8 cellular contexts compared by ENCODE assay signal in the genomic region with DNA sequence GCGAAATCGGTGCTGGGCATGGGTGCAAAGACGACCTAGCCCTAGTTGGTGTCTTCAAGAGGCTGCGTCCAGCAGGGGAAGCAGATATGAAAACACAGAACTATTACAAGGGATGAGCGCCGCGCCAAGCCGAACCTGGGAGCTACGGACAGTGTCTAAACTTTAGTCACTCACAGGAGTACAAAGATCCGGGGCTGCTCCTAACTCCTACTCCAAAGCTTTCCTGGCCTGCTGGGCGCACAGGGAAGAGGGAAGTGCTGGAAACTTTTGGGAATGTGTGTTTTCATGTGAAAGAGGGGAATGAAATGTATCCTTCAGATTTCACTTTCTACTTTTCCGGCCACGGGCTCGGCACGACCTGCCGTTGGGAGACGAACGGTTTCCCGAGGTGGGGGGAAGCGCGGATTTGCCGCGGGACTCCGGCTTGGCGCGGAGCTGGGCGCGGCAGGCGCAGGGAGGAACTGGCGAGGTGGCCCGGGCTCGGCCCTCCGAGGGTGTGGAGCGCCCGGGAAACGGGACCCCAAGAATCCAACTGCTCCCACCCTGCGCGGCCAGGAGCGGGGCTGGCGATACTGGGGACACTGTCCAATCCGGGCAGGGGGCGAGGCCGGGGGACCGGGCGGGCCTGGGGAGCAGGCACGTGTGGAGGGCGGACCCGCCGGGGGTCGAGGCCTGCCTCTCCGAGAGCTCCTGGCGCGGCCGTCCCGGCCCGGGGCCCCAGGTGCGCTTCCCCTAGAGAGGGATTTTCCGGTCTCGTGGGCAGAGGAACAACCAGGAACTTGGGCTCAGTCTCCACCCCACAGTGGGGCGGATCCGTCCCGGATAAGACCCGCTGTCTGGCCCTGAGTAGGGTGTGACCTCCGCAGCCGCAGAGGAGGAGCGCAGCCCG. TPM values are rescaled to one million over a fixed set of nuclear protein-coding genes. Genes with fewer than 3 reads are reported as not detected.
DNase-seq lines count a peak whose midpoint lies in the region; ATAC-seq, FAIRE-seq and TF ChIP-seq lines count a peak whose summit lies in the region.

ANXA4 (plus strand) TSS at position 854 of the 889 bp plus-strand sequence. CDS start 39,432 bp downstream, outside the sequence.

- peak within 1 kb of the TSS; percentile 85 for H3K27ac Mint-ChIP-seq in activated CD8-positive, alpha-beta T cell treated with anti-CD3 and anti-CD28 coated beads, Interleukin-2, amount 10 ng/mL, durations not matched to agents 7 days and 5 days

- peak within 1 kb of the TSS; percentile 99 for H2BK120ac ChIP-seq in H1 (replicated peaks; ENCODE audit: low read depth, low read length)

- no peak for TF ChIP-seq CTCF in H1 (IDR thresholded peaks at IDR 0.05; ENCODE audit: control extremely low read depth in 1 of 3, insufficient read depth in 1 of 3, low read depth in 1 of 3, low read length in 3 of 3)

- peak within 1 kb of the TSS; percentile 80 for H3K4me3 Mint-ChIP-seq in activated CD8-positive, alpha-beta T cell treated with anti-CD3 and anti-CD28 coated beads, Interleukin-2, amount 10 ng/mL, durations not matched to agents 7 days and 5 days

- peak within 1 kb of the TSS; percentile 97 for H2AFZ ChIP-seq in H1 (ENCODE audit: low read length)

- H4K8ac ChIP-seq in H1 (ENCODE audit: extremely low read depth, insufficient read depth, low read length) = peak within 1 kb of the TSS; percentile 88

- 2% methylated on average over 56 of the region's 67 CpGs; no CpG with 5 or more reads in 1 of the 2 experiments for WGBS in H1 (ENCODE audit: extremely low coverage in 1 of 2, insufficient coverage in 1 of 2, insufficient read length in 1 of 2, insufficient replicate concordance in 2 of 2, low coverage in 1 of 2, low lambda C conversion rate in 2 of 2, missing lambda C conversion rate in 1 of 2), 2 experiments

- peak within 1 kb of the TSS; percentile 74 for H4K91ac ChIP-seq in H1 (replicated peaks; ENCODE audit: insufficient read length, low read length)

- no peak within 1 kb of the TSS for H3K23ac ChIP-seq in H1 (ENCODE audit: insufficient read length)

- H3K4me1 ChIP-seq in H1 (replicated peaks in 1 of 4; ENCODE audit: control insufficient read depth in 3 of 4, insufficient read depth in 4 of 4, low read length in 3 of 4) = peaks cover 0 to 2% (median 1%) of the 10 kb centered on the region in 4 experiments; a peak in 3 of 7 replicates

- peak within 1 kb of the TSS; percentile 96 for H3K18ac ChIP-seq in H1 (ENCODE audit: extremely low read depth, low read length)

- DNase-seq in AG08395 (ENCODE audit: low spot score) = peak; percentile 82
- DNase-seq in NCI-H524 treated with DMSO at 0.1 percent for 48 hours (lab: John Stamatoyannopoulos, UW) = peak; percentile 18
- peak; percentile 68 for DNase-seq in activated CD8-positive, alpha-beta T cell treated with anti-CD3 and anti-CD28 coated beads, Interleukin-2, amount 10 ng/mL, durations not matched to agents 7 days and 5 days
- peak; percentile 36 to 86 for DNase-seq in H1 (ENCODE audit: low read depth in 1 of 2, low spot score in 2 of 2)
- DNase-seq in mesenteric fat pad (ENCODE audit: low spot score) = peak; percentile 93
- DNase-seq in stimulated activated CD8-positive, alpha-beta memory T cell treated with anti-CD3 and anti-CD28 coated beads, Interleukin-2, amount 100 ng/mL, for 48 hours (ENCODE audit: low read depth in 2 of 2) = peak; percentile 59 to 60

- H2BK20ac ChIP-seq in H1 (ENCODE audit: low read length) = no peak within 1 kb of the TSS

- 0 out of 2 replicates have a peak within 1 kb of the TSS, but pooled peaks have one; percentile 33 for H2BK12ac ChIP-seq in H1 (ENCODE audit: low read depth, low read length)

- peak in 1 of 2 experiments; percentile 54; a peak in 2 of 3 replicates for TF ChIP-seq POLR2A in H1 (IDR thresholded peaks at IDR 0.05; ENCODE audit: control extremely low read depth in 1 of 2, low read depth in 2 of 2, low read length in 2 of 2)

- no peak for FAIRE-seq in H1 (lab: Jason Lieb, UNC)

- TF ChIP-seq EP300 in H1 (IDR thresholded peaks at IDR 0.05; ENCODE audit: borderline replicate concordance in 1 of 2, low read depth in 2 of 2, low read length in 2 of 2) = no peak

- peak within 1 kb of the TSS; percentile 61 to 73 (median 65) for H3K4me3 ChIP-seq in H1 (ENCODE audit: extremely low read depth in 1 of 4, insufficient read depth in 2 of 4, low read depth in 3 of 4, low read length in 4 of 4)

- ATAC-seq in GM18858 (IDR thresholded peaks at IDR 0.05; ENCODE audit: unreplicated experiment) = peak; percentile 73
- ATAC-seq in HG03064 (IDR thresholded peaks at IDR 0.05; ENCODE audit: low read depth, unreplicated experiment) = peak; percentile 74
- ATAC-seq in activated CD8-positive, alpha-beta T cell treated with anti-CD3 and anti-CD28 coated beads, Interleukin-2, amount 10 ng/mL, durations not matched to agents 7 days and 5 days = peak; percentile 95

- H3K27ac ChIP-seq in H1 (ENCODE audit: low read depth, low read length) = no peak within 1 kb of the TSS

- no peak for TF ChIP-seq RAD21 in H1 (IDR thresholded peaks at IDR 0.05 in 1 of 2, conservative IDR thresholded peaks at IDR 0.05 in 1 of 2; ENCODE audit: low read depth in 2 of 2, low read length in 2 of 2)

- POLR2A ChIA-PET in activated CD8-positive, alpha-beta T cell treated with anti-CD3 and anti-CD28 coated beads, Interleukin-2, amount 10 ng/mL, durations not matched to agents 7 days and 5 days (lab: Charles Lee) = interaction anchor here (0.6 to 1.2 kb wide), 2 partner anchors 205 to 304 kb away, joined by 3 to 4 read pairs; partner anchors contain the start of gene NFU1
- POLR2A ChIA-PET in H1 (lab: Charles Lee; ENCODE audit: partially characterized antibody) = interaction anchor here (0.8 to 2.3 kb wide), 11 partner anchors 9 to 399 kb away, joined by 3 to 8 read pairs (median 3); partner anchors contain the start of gene GMCL1

- H3K9me3 Mint-ChIP-seq in activated CD8-positive, alpha-beta T cell treated with anti-CD3 and anti-CD28 coated beads, Interleukin-2, amount 10 ng/mL, durations not matched to agents 7 days and 5 days (ENCODE audit: insufficient read depth) = no peaks in the 10 kb centered on the region

- peak within 1 kb of the TSS; percentile 87 to 98 for H3K4me2 ChIP-seq in H1 (ENCODE audit: insufficient read depth in 1 of 2, low read depth in 2 of 2, low read length in 2 of 2)

- CTCF ChIA-PET in activated CD8-positive, alpha-beta T cell treated with anti-CD3 and anti-CD28 coated beads, Interleukin-2, amount 10 ng/mL, durations not matched to agents 7 days and 5 days (lab: Charles Lee) = interaction anchor here (0.7 to 7.6 kb wide), 10 partner anchors 10 to 304 kb away, joined by 3 to 58 read pairs (median 3); partner anchors contain the start of gene NFU1
- CTCF ChIA-PET in H1 (lab: Charles Lee; ENCODE audit: partially characterized antibody) = interaction anchor here (0.6 to 7.4 kb wide), 8 partner anchors 9 to 177 kb away, joined by 3 to 51 read pairs (median 3); no protein-coding TSS in a partner anchor

- H2BK15ac ChIP-seq in H1 (ENCODE audit: low read length) = peak within 1 kb of the TSS; percentile 72; the same call in 1 of the 2 replicates

- H3K79me2 ChIP-seq in H1 (ENCODE audit: control insufficient read depth in 1 of 2, insufficient read depth in 2 of 2, low read length in 2 of 2) = no peaks in the 10 kb centered on the region

- H3K9me3 ChIP-seq in H1 (ENCODE audit: insufficient read depth in 2 of 2, low read depth in 1 of 2, low read length in 1 of 2) = no peaks in the 10 kb centered on the region

- H3K36me3 ChIP-seq in H1 (ENCODE audit: control insufficient read depth in 2 of 4, insufficient read depth in 4 of 4, low read length in 3 of 4) = no peaks in the 10 kb centered on the region

- H3K4me1 Mint-ChIP-seq in activated CD8-positive, alpha-beta T cell treated with anti-CD3 and anti-CD28 coated beads, Interleukin-2, amount 10 ng/mL, durations not matched to agents 7 days and 5 days (ENCODE audit: low read depth) = peaks cover 19% of the 10 kb centered on the region

- no peaks in the 10 kb centered on the region for H4K20me1 ChIP-seq in H1 (replicated peaks in 1 of 2; ENCODE audit: control insufficient read depth in 1 of 2, insufficient read depth in 2 of 2, low read length in 2 of 2)

- peak within 1 kb of the TSS; percentile 91 for H3K4ac ChIP-seq in H1 (replicated peaks; ENCODE audit: insufficient read length, low read depth, low read length)

- H4K5ac ChIP-seq in H1 (ENCODE audit: insufficient read length, low read depth, low read length) = peak within 1 kb of the TSS; percentile 1

- no peaks in the 10 kb centered on the region for H3K79me1 ChIP-seq in H1 (ENCODE audit: low read depth, low read length)

- H3K9ac ChIP-seq in H1 (replicated peaks in 1 of 4; ENCODE audit: extremely low read depth in 1 of 4, low read depth in 3 of 4, low read length in 3 of 4) = peak within 1 kb of the TSS; percentile 36 to 63 (median 45)

- peak within 1 kb of the TSS; percentile 82; the same call in 1 of the 2 replicates for H2BK5ac ChIP-seq in H1 (ENCODE audit: low read depth, low read length)

- H3K27me3 ChIP-seq in H1 (replicated peaks in 1 of 4; ENCODE audit: control insufficient read depth in 3 of 4, extremely low read depth in 1 of 4, insufficient read depth in 3 of 4, low read length in 3 of 4) = peaks cover 0 to 15% (median 11%) of the 10 kb centered on the region in 4 experiments; a peak in 6 of 7 replicates

- H3K36me3 Mint-ChIP-seq in activated CD8-positive, alpha-beta T cell treated with anti-CD3 and anti-CD28 coated beads, Interleukin-2, amount 10 ng/mL, durations not matched to agents 7 days and 5 days (ENCODE audit: low read depth) = no peaks in the 10 kb centered on the region

- H3K23me2 ChIP-seq in H1 (ENCODE audit: low read depth, low read length) = peaks cover 12% of the 10 kb centered on the region; the same call in 1 of the 2 replicates

- peak within 1 kb of the TSS; percentile 79 for H3K56ac ChIP-seq in H1 (replicated peaks; ENCODE audit: insufficient read length, low read depth, low read length)

- no peak within 1 kb of the TSS for H2AK5ac ChIP-seq in H1 (ENCODE audit: low read depth, low read length)

- H3K27me3 Mint-ChIP-seq in activated CD8-positive, alpha-beta T cell treated with anti-CD3 and anti-CD28 coated beads, Interleukin-2, amount 10 ng/mL, durations not matched to agents 7 days and 5 days (ENCODE audit: low read depth) = peaks cover 13% of the 10 kb centered on the region

- H3K14ac ChIP-seq in H1 (ENCODE audit: insufficient read length) = peak within 1 kb of the TSS; percentile 52

RNA-seq across cellular contexts. Expression of gene ANXA4, which starts in this region (rescaled TPM):
- total RNA-seq in activated CD8-positive, alpha-beta T cell treated with anti-CD3 and anti-CD28 coated beads, Interleukin-2, amount 10 ng/mL, durations not matched to agents 7 days and 5 days = 10 to 100 TPM; 53.5 to 59.5 TPM
- total RNA-seq in H1 (2021; fragmentation: NEBNext Ultra II Directional; extraction: Animal tissue kit (Norgen Biotek cat#: 25700)) = 16.9 and 17.6 TPM in 2 replicates
- polyA plus RNA-seq in H1 (2011; rRNA removed) = 8.9 and 9.4 TPM in 2 replicates
- polyA plus RNA-seq in H1 (2011; cell fraction: cytosol; rRNA removed) = 17.2 TPM
- 20.7 TPM for polyA plus RNA-seq in H1 (2011; cell fraction: nucleus; rRNA removed)
- 21.8 to 31.5 TPM (median 26.2 TPM) in 4 replicates for polyA plus RNA-seq in H1 (2012, experiment 1 of 2)
- 5.4 TPM for polyA plus RNA-seq in H1 (2012, experiment 2 of 2)
- 10.7 TPM for polyA plus RNA-seq in H1 (2013, experiment 1 of 2)
- 9.8 TPM for polyA plus RNA-seq in H1 (2013, experiment 2 of 2)
- polyA minus RNA-seq in H1 (2011; rRNA and poly(A)+ RNA removed) = 24.1 and 26.9 TPM in 2 replicates
- polyA minus RNA-seq in H1 (2011; cell fraction: cytosol; rRNA and poly(A)+ RNA removed) = 6.3 TPM
- 9.0 TPM for polyA minus RNA-seq in H1 (2011; cell fraction: nucleus; rRNA and poly(A)+ RNA removed)
- 58.3 TPM for total RNA-seq in mesenteric fat pad

Comparison
In these comparisons a context has a peak if more than half of its experiments do, and no peak if none do; other contexts are left out.
1. DNase-seq: peak in every context shown above with its lines; median percentile 93 in mesenteric fat pad; 82 in AG08395; 68 in activated CD8-positive, alpha-beta T cell treated with anti-CD3 and anti-CD28 coated beads, Interleukin-2, amount 10 ng/mL, durations not matched to agents 7 days and 5 days; 61 in H1; 60 in stimulated activated CD8-positive, alpha-beta memory T cell treated with anti-CD3 and anti-CD28 coated beads, Interleukin-2, amount 100 ng/mL, for 48 hours; 18 in NCI-H524 treated with DMSO at 0.1 percent for 48 hours.